ENCODE assay signal across 15 cellular contexts in the genomic region with DNA sequence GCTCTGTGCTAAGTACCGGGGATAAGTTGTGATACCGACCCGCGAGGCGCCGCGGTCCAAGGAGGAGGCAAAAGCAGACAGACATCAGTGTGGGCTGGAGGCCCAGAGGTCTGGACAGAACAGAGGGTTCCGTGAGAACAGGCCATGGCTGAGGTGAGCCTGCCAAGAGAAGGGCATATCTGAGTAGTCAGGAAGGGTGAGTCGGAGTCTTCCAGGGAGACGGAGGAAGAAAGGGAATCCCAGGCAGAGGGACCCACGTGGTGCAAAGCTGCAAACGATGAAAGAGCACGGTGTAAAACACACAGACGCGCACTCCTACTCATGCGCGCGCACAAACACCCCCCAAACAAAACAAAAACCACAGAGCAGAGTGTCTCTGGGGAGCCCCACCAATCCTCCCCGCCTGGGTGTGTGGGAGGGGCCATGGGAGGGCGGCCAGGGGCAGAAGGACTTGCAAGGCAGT. TPM values are rescaled to one million over a fixed set of nuclear protein-coding genes. Genes with fewer than 3 reads are reported as not detected.
DNase-seq lines count a peak whose midpoint lies in the region; TF ChIP-seq lines count a peak whose summit lies in the region.
"Had no signal": no experiment of that assay in that cellular context is flagged by ENCODE, and none has a peak within 500 bp of the region (broad histone marks: within the 10 kb centered on the region; RNA-seq: fewer than 3 reads in every experiment).

No MANE protein-coding gene starts in this region.

- H3K36me3 Mint-ChIP-seq in brain (no peaks in the 10 kb centered on the region), nephron progenitor cell (ENCODE audit: low read depth) (no peaks in the 10 kb centered on the region)
- H3K36me3 Mint-ChIP-seq: CD8-positive, alpha-beta T cell had no signal

- H3K4me2 ChIP-seq in OCI-LY7 (ENCODE audit: low read length) = no peak overlapping the region

- H3K36me3 ChIP-seq in OCI-LY7 (ENCODE audit: insufficient read depth, low read length) = no peaks in the 10 kb centered on the region
- H3K36me3 ChIP-seq: stomach had no signal

- no peak overlapping the region for H3K4me3 ChIP-seq in OCI-LY7 (ENCODE audit: low read depth, low read length, poor library complexity, severe bottlenecking)
- H3K4me3 ChIP-seq: SK-N-MC, stomach had no signal

- intact Hi-C loops in OCI-LY7 (cut with micrococcal nuclease; ENCODE audit: unreplicated experiment) = no loop called here

- no peak for TF ChIP-seq CTCF in brain (conservative IDR thresholded peaks at IDR 0.05)
- TF ChIP-seq CTCF in nephron progenitor cell (IDR thresholded peaks at IDR 0.05) = no peak
- TF ChIP-seq CTCF in GM10248 (IDR thresholded peaks at IDR 0.05; ENCODE audit: control extremely low read depth, extremely low read depth, low read depth, missing control alignments) = no peak
- TF ChIP-seq CTCF in OCI-LY7 (conservative IDR thresholded peaks at IDR 0.05; ENCODE audit: low read length) = no peak

- H3K4me1 ChIP-seq in OCI-LY7 (ENCODE audit: insufficient read depth, low read length, poor library complexity, severe bottlenecking) = peaks cover 6% of the 10 kb centered on the region

- H4K20me1 ChIP-seq in OCI-LY7 (ENCODE audit: insufficient read depth, low read length) = no peaks in the 10 kb centered on the region

- H3K4me1 Mint-ChIP-seq in brain (peaks cover 69% of the 10 kb centered on the region), nephron progenitor cell (peaks cover 50% of the 10 kb centered on the region)

- no peaks in the 10 kb centered on the region for H3K9me3 ChIP-seq in OCI-LY7 (ENCODE audit: low read length)
- H3K9me3 ChIP-seq: stomach had no signal

- H3K27me3 Mint-ChIP-seq in brain (peaks cover 8% of the 10 kb centered on the region), nephron progenitor cell (ENCODE audit: low read depth, poor library complexity) (peaks cover 72% of the 10 kb centered on the region)

- BruUV-seq in OCI-LY7 (replicated peaks; lab: Mats Ljungman, UMichigan) = no TSS peak

- H3K79me2 ChIP-seq in OCI-LY7 (ENCODE audit: insufficient read depth, low read depth, low read length) = no peaks in the 10 kb centered on the region

- CTCF ChIA-PET in GM10248 (lab: Yijun Ruan, JAX) (no interaction called here), OCI-LY7 (lab: Charles Lee; ENCODE audit: unreplicated experiment) (no interaction called here)

- POLR2A ChIA-PET in GM10248 (lab: Yijun Ruan, JAX) = no interaction called here
- POLR2A ChIA-PET in OCI-LY7 (lab: Charles Lee) = no interaction called here

- H3K4me3 Mint-ChIP-seq in brain (peak overlapping the region in 1 of 5 experiments; percentile 35), nephron progenitor cell (peak overlapping the region; percentile 47)
- H3K4me3 Mint-ChIP-seq: CD8-positive, alpha-beta T cell had no signal

- H3K9me2 ChIP-seq in OCI-LY7 (ENCODE audit: insufficient read depth, low read length) = no peaks in the 10 kb centered on the region

- H2AFZ ChIP-seq in OCI-LY7 (ENCODE audit: low read length) = no peak overlapping the region

- DNase-seq in D341Med (ENCODE audit: low spot score) (peak; percentile 76), HT1080 (ENCODE audit: low read depth) (peak; percentile 36), nephron progenitor cell (peak; percentile 42), middle frontal gyrus (ENCODE audit: extremely low spot score, low spot score) (no peak), GM10248 (ENCODE audit: extremely low spot score) (no peak), 8988T (no peak), OCI-LY7 (ENCODE audit: low spot score) (no peak)
- DNase-seq: activated T-cell treated with anti-CD3 and anti-CD28 coated beads for 4 hours; CD8-positive, alpha-beta T cell; Karpas-422; retina; stimulated activated CD4-positive, alpha-beta T cell treated with anti-CD3 and anti-CD28 coated beads, Interleukin-4, amount 100 ng/mL, for 4 hours; stomach had no signal

- H3K27ac Mint-ChIP-seq in brain = peak overlapping the region; percentile 45 to 84 (median 68)
- H3K27ac Mint-ChIP-seq in nephron progenitor cell = no peak overlapping the region
- H3K27ac Mint-ChIP-seq: CD8-positive, alpha-beta T cell had no signal

- H3K9me3 Mint-ChIP-seq in brain (peaks cover 0 to 4% (median 0%) of the 10 kb centered on the region in 5 experiments), nephron progenitor cell (no peaks in the 10 kb centered on the region)
- H3K9me3 Mint-ChIP-seq: CD8-positive, alpha-beta T cell had no signal

- no peak overlapping the region for H3K27ac ChIP-seq in OCI-LY7 (ENCODE audit: low read depth, low read length, poor library complexity, severe bottlenecking)
- H3K27ac ChIP-seq: SK-N-MC, stomach had no signal

RNA-seq across cellular contexts. Expression of a gene that starts 18.1 kb away (rescaled TPM):
- total RNA-seq in HT1080 (2014; rRNA removed; shearing (Covaris generic)) = 0.03 and 0.27 TPM in 2 replicates
- polyA plus RNA-seq in HT1080 (2015; cell fraction: cytosol; rRNA removed) = 0.11 and 0.57 TPM in 2 replicates
- polyA plus RNA-seq in HT1080 (2015; cell fraction: nucleus; rRNA removed) = 0.57 TPM in 1 of 2 replicates, not detected in the other
- 26.6 TPM for polyA plus RNA-seq in brain (ENCODE audit: insufficient read depth, low read depth, low replicate concordance)
- not detected in 2 replicates for total RNA-seq in OCI-LY7 (2014; rRNA removed; shearing (Covaris generic))
- total RNA-seq in OCI-LY7 (2022) = 0.15 TPM in 1 of 2 replicates, not detected in the other
- total RNA-seq: CD8-positive, alpha-beta T cell had no signal

RNA-seq across cellular contexts. Expression of a gene that starts 58.2 kb away (rescaled TPM):
- 24.3 and 26.2 TPM in 2 replicates for total RNA-seq in HT1080 (2014; rRNA removed; shearing (Covaris generic))
- 25.6 and 28.4 TPM in 2 replicates for polyA plus RNA-seq in HT1080 (2015; cell fraction: cytosol; rRNA removed)
- 34.1 and 34.4 TPM in 2 replicates for polyA plus RNA-seq in HT1080 (2015; cell fraction: nucleus; rRNA removed)
- 29.8 TPM for polyA plus RNA-seq in brain (ENCODE audit: insufficient read depth, low read depth, low replicate concordance)
- 70.9 and 106 TPM in 2 replicates for total RNA-seq in OCI-LY7 (2014; rRNA removed; shearing (Covaris generic))
- 64.8 and 66.1 TPM in 2 replicates for total RNA-seq in OCI-LY7 (2022)

Comparison
In these comparisons a context has a peak if more than half of its experiments do, and no peak if none do; other contexts are left out.
1. DNase-seq: peak in D341Med (single experiment), HT1080 (single experiment) and nephron progenitor cell (single experiment); none in middle frontal gyrus (single experiment), GM10248 (single experiment), 8988T (single experiment) and OCI-LY7 (single experiment).